ENCODE assay signal across 20 cellular contexts in the genomic region with DNA sequence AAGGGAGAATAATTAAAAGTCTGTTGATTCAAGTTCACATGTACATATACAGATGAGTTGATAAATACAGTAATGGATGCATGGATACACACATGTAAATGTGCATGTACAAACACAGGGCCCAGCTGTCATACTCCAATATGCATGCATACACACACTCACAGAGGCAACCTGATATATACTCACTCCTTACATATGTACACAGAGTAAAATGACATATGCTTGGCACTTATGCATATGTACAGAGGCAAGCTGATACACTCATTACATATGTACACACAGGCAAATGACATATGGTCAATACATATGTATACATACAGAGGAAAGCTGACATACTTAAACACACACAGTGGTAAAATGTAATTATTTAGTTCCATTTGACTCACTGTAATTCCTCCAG. TPM values are rescaled to one million over a fixed set of nuclear protein-coding genes. Genes with fewer than 3 reads are reported as not detected.
A peak's percentile ranks its signal among the peaks of the same experiment; 100 is the strongest.
DNase-seq lines count a peak whose midpoint lies in the region; ATAC-seq lines count a peak whose summit lies in the region.
"Had no signal": no experiment of that assay in that cellular context is flagged by ENCODE, and none has a peak within 500 bp of the region (broad histone marks: within the 10 kb centered on the region; RNA-seq: fewer than 3 reads in every experiment).

No MANE protein-coding gene starts in this region.

- H3K27me3 ChIP-seq in layer of hippocampus (ENCODE audit: control insufficient read depth, insufficient read depth, low read length): no peaks in the 10 kb centered on the region
- H3K27me3 ChIP-seq: Peyer's patch had no signal

- H3K27ac ChIP-seq in layer of hippocampus (ENCODE audit: low read depth, low read length): peak overlapping the region; percentile 69
- H3K27ac ChIP-seq: 22Rv1, Peyer's patch had no signal

- DNase-seq in DMS 273 (lab: John Stamatoyannopoulos, UW; ENCODE audit: unreplicated experiment) (peak; percentile 74), DMS 273 treated with DMSO at 0.1 percent for 48 hours (lab: John Stamatoyannopoulos, UW) (no peak), left ventricle myocardium superior (no peak), left cardiac atrium (no peak), RKO (ENCODE audit: low spot score) (no peak), HuH-7 (ENCODE audit: low spot score) (no peak), NCI-H128 (lab: John Stamatoyannopoulos, UW; ENCODE audit: unreplicated experiment) (no peak)
- DNase-seq: GDM1; HCEC 1CT; IMR-90; NCI-H1092; NCI-H146; NCI-H2029 treated with DMSO at 0.1 percent for 48 hours; NCI-H510A treated with DMSO at 0.1 percent for 48 hours; NK-92 treated with Interleukin-12 subunit alpha and Interleukin-12 subunit beta, amount 100 ng/mL, for 24 hours; Peyer's patch; SW 1271 had no signal

- intact Hi-C loops in left ventricle myocardium superior (cut with micrococcal nuclease): no loop called here
- intact Hi-C loops in left cardiac atrium (cut with DNase I): no loop called here

- ATAC-seq in left ventricle myocardium superior (peak; percentile 23), left cardiac atrium (no peak)

RNA-seq across cellular contexts. Expression of gene TMEFF1, which starts 7.2 kb away (rescaled TPM):
- total RNA-seq in left ventricle myocardium superior (not detected), left cardiac atrium (under 1 TPM in 1 of 2 donors, not detected in 1; 0.35 TPM)
- total RNA-seq: HT-29 had no signal

RNA-seq across cellular contexts. Expression of gene MSANTD3, which starts 38.8 kb away (rescaled TPM):
- total RNA-seq in left ventricle myocardium superior (18.1 TPM), left cardiac atrium (10 to 100 TPM; 14.6 to 25.9 TPM)
